Comparison of ENCODE assay signal across 17 cellular contexts in genomic region chr12:3071710-3072109, GRCh38.
"Had no signal": no experiment of that assay in that cellular context is flagged by ENCODE, and none has a peak within 500 bp of the region (broad histone marks: within the 10 kb centered on the region; RNA-seq: fewer than 3 reads in every experiment).

No MANE protein-coding gene starts in this region.

- H3K9me3 ChIP-seq: Peyer's patch, SJCRH30 had no signal

- DNase-seq: KBM-7; MV-4-11; NCI-H1048; NCI-H1105; NCI-H1694; NCI-H187 treated with DMSO at 0.1 percent for 48 hours; NCI-H2029 treated with DMSO at 0.1 percent for 48 hours; NCI-H2171 treated with DMSO at 0.1 percent for 48 hours; NCI-H345; NCI-H446 treated with DMSO at 0.1 percent for 48 hours; NCI-H526; NCI-H82; NK-92 treated with Interleukin-12 subunit alpha and Interleukin-12 subunit beta, amount 100 ng/mL, for 24 hours; Peyer's patch had no signal

- H3K27ac ChIP-seq: HL-60, PC-9, Peyer's patch, SJCRH30 had no signal

- H3K4me2 ChIP-seq: PC-9 had no signal

- H3K4me3 ChIP-seq: PC-9, Peyer's patch, SJCRH30 had no signal

- H2AFZ ChIP-seq: PC-9 had no signal

- H3K27me3 ChIP-seq: Peyer's patch, SJCRH30 had no signal

- H3K36me3 ChIP-seq: Peyer's patch, SJCRH30 had no signal
